In genomic region chr14:63712123-63712522, GRCh38 we compare ENCODE assay signal across 12 cellular contexts. TPM values are rescaled to one million over a fixed set of nuclear protein-coding genes. Genes with fewer than 3 reads are reported as not detected.
A peak's percentile ranks its signal among the peaks of the same experiment; 100 is the strongest.
DNase-seq lines count a peak whose midpoint lies in the region; ATAC-seq and TF ChIP-seq lines count a peak whose summit lies in the region.
"Had no signal": no experiment of that assay in that cellular context is flagged by ENCODE, and none has a peak within 500 bp of the region (broad histone marks: within the 10 kb centered on the region; RNA-seq: fewer than 3 reads in every experiment).

No MANE protein-coding gene starts in this region.

- no peaks in the 10 kb centered on the region for H3K4me1 ChIP-seq in uterus

- H3K4me3 ChIP-seq in uterus, result no peak overlapping the region

- CTCF ChIA-PET in activated CD8-positive, alpha-beta memory T cell treated with anti-CD3 and anti-CD28 coated beads, Interleukin-2, amount 10 ng/mL, durations not matched to agents 7 days and 5 days (lab: Charles Lee), result interaction anchor here (1.1 kb wide), 1 partner anchor 16 kb away, joined by 4 read pairs; the partner anchor contains the start of gene SGPP1

- H3K27me3 ChIP-seq in uterus, result no peaks in the 10 kb centered on the region

- intact Hi-C loops in activated T-helper 2 cell treated with anti-CD3 and anti-CD28 coated beads, Interferon-gamma antibody, Interleukin-2, Interleukin-4, amounts not matched to agents 10 μg/mL and 5 μg/mL and 100 μg/mL, durations not matched to agents 14 hours and 24 hours and 36 hours (cut with micrococcal nuclease), result no loop called here
- intact Hi-C loops in uterus (cut with DNase I; ENCODE audit: low total_unique reads), result no loop called here

- peak overlapping the region; percentile 10 for H3K27ac Mint-ChIP-seq in activated CD8-positive, alpha-beta memory T cell treated with anti-CD3 and anti-CD28 coated beads, Interleukin-2, amount 10 ng/mL, durations not matched to agents 7 days and 5 days
- peak overlapping the region; percentile 25 for H3K27ac Mint-ChIP-seq in activated T-helper 2 cell treated with anti-CD3 and anti-CD28 coated beads, Interferon-gamma antibody, Interleukin-2, Interleukin-4, amounts not matched to agents 10 μg/mL and 5 μg/mL and 100 μg/mL, durations not matched to agents 14 hours and 24 hours and 36 hours
- H3K27ac Mint-ChIP-seq in natural killer cell treated with Interleukin-12 subunit alpha and Interleukin-12 subunit beta and Interleukin-15 and Interleukin-18, amount 100 ng/mL, for 72 hours, result peak overlapping the region in 1 of 2 donors; percentile 25
- H3K27ac Mint-ChIP-seq: mesothelial cell of epicardium had no signal

- H3K4me3 Mint-ChIP-seq in activated CD8-positive, alpha-beta memory T cell treated with anti-CD3 and anti-CD28 coated beads, Interleukin-2, amount 10 ng/mL, durations not matched to agents 7 days and 5 days, result no peak overlapping the region
- H3K4me3 Mint-ChIP-seq in activated T-helper 2 cell treated with anti-CD3 and anti-CD28 coated beads, Interferon-gamma antibody, Interleukin-2, Interleukin-4, amounts not matched to agents 10 μg/mL and 5 μg/mL and 100 μg/mL, durations not matched to agents 14 hours and 24 hours and 36 hours (ENCODE audit: low read depth), result peak overlapping the region; percentile 32
- peak overlapping the region; percentile 62 for H3K4me3 Mint-ChIP-seq in natural killer cell treated with Interleukin-12 subunit alpha and Interleukin-12 subunit beta and Interleukin-15 and Interleukin-18, amount 100 ng/mL, for 72 hours
- H3K4me3 Mint-ChIP-seq: mesothelial cell of epicardium had no signal

- no peak for TF ChIP-seq POLR2A in uterus (IDR thresholded peaks at IDR 0.05)

- H3K27me3 Mint-ChIP-seq in activated CD8-positive, alpha-beta memory T cell treated with anti-CD3 and anti-CD28 coated beads, Interleukin-2, amount 10 ng/mL, durations not matched to agents 7 days and 5 days, result no peaks in the 10 kb centered on the region
- H3K27me3 Mint-ChIP-seq in activated T-helper 2 cell treated with anti-CD3 and anti-CD28 coated beads, Interferon-gamma antibody, Interleukin-2, Interleukin-4, amounts not matched to agents 10 μg/mL and 5 μg/mL and 100 μg/mL, durations not matched to agents 14 hours and 24 hours and 36 hours (ENCODE audit: low read depth), result no peaks in the 10 kb centered on the region
- H3K27me3 Mint-ChIP-seq in natural killer cell treated with Interleukin-12 subunit alpha and Interleukin-12 subunit beta and Interleukin-15 and Interleukin-18, amount 100 ng/mL, for 72 hours, result no peaks in the 10 kb centered on the region

- peaks cover 3% of the 10 kb centered on the region for H3K9me3 Mint-ChIP-seq in activated CD8-positive, alpha-beta memory T cell treated with anti-CD3 and anti-CD28 coated beads, Interleukin-2, amount 10 ng/mL, durations not matched to agents 7 days and 5 days (ENCODE audit: low read depth)
- H3K9me3 Mint-ChIP-seq in activated T-helper 2 cell treated with anti-CD3 and anti-CD28 coated beads, Interferon-gamma antibody, Interleukin-2, Interleukin-4, amounts not matched to agents 10 μg/mL and 5 μg/mL and 100 μg/mL, durations not matched to agents 14 hours and 24 hours and 36 hours, result peaks cover 18% of the 10 kb centered on the region
- no peaks in the 10 kb centered on the region for H3K9me3 Mint-ChIP-seq in natural killer cell treated with Interleukin-12 subunit alpha and Interleukin-12 subunit beta and Interleukin-15 and Interleukin-18, amount 100 ng/mL, for 72 hours

- H3K27ac ChIP-seq in uterus, result no peak overlapping the region

- peaks cover 36% of the 10 kb centered on the region for H3K36me3 Mint-ChIP-seq in activated CD8-positive, alpha-beta memory T cell treated with anti-CD3 and anti-CD28 coated beads, Interleukin-2, amount 10 ng/mL, durations not matched to agents 7 days and 5 days
- H3K36me3 Mint-ChIP-seq in activated T-helper 2 cell treated with anti-CD3 and anti-CD28 coated beads, Interferon-gamma antibody, Interleukin-2, Interleukin-4, amounts not matched to agents 10 μg/mL and 5 μg/mL and 100 μg/mL, durations not matched to agents 14 hours and 24 hours and 36 hours (ENCODE audit: low read depth), result peaks cover 33% of the 10 kb centered on the region
- H3K36me3 Mint-ChIP-seq in natural killer cell treated with Interleukin-12 subunit alpha and Interleukin-12 subunit beta and Interleukin-15 and Interleukin-18, amount 100 ng/mL, for 72 hours, result peaks cover 17% of the 10 kb centered on the region

- TF ChIP-seq CTCF in uterus (IDR thresholded peaks at IDR 0.05), result no peak

- no peaks in the 10 kb centered on the region for H3K36me3 ChIP-seq in uterus

- ATAC-seq in activated CD8-positive, alpha-beta memory T cell treated with anti-CD3 and anti-CD28 coated beads, Interleukin-2, amount 10 ng/mL, durations not matched to agents 7 days and 5 days, result no peak
- peak; percentile 57 for ATAC-seq in GM21529 (IDR thresholded peaks at IDR 0.05; ENCODE audit: unreplicated experiment)
- ATAC-seq in natural killer cell treated with Interleukin-12 subunit alpha and Interleukin-12 subunit beta and Interleukin-15 and Interleukin-18, amount 100 ng/mL, for 72 hours, result no peak

- no peak for DNase-seq in activated CD8-positive, alpha-beta memory T cell treated with anti-CD3 and anti-CD28 coated beads, Interleukin-2, amount 10 ng/mL, durations not matched to agents 7 days and 5 days
- DNase-seq in activated CD8-positive, alpha-beta memory T cell treated with anti-CD3 and anti-CD28 coated beads for 24 hours, result no peak
- DNase-seq in activated T-helper 2 cell treated with anti-CD3 and anti-CD28 coated beads, Interferon-gamma antibody, Interleukin-2, Interleukin-4, amounts not matched to agents 10 μg/mL and 5 μg/mL and 100 μg/mL, durations not matched to agents 14 hours and 24 hours and 36 hours (ENCODE audit: low spot score), result no peak
- no peak for DNase-seq in natural killer cell treated with Interleukin-12 subunit alpha and Interleukin-12 subunit beta and Interleukin-15 and Interleukin-18, amount 100 ng/mL, for 72 hours (ENCODE audit: low spot score)
- DNase-seq in anterior cingulate cortex (lab: John Stamatoyannopoulos, UW) (no peak), NCI-H146 treated with DMSO at 0.1 percent for 48 hours (lab: John Stamatoyannopoulos, UW; ENCODE audit: unreplicated experiment) (no peak), uterus (no peak)
- DNase-seq: activated CD4-positive, alpha-beta T cell treated with anti-CD3 and anti-CD28 coated beads for 4 hours; foreskin melanocyte; NCI-H1436 had no signal

- peaks cover 0 to under 1% of the 10 kb centered on the region in 2 donors for H3K9me3 ChIP-seq in uterus

- H3K4me1 Mint-ChIP-seq in activated CD8-positive, alpha-beta memory T cell treated with anti-CD3 and anti-CD28 coated beads, Interleukin-2, amount 10 ng/mL, durations not matched to agents 7 days and 5 days, result peaks cover 16% of the 10 kb centered on the region
- H3K4me1 Mint-ChIP-seq in activated T-helper 2 cell treated with anti-CD3 and anti-CD28 coated beads, Interferon-gamma antibody, Interleukin-2, Interleukin-4, amounts not matched to agents 10 μg/mL and 5 μg/mL and 100 μg/mL, durations not matched to agents 14 hours and 24 hours and 36 hours (ENCODE audit: low read depth), result peaks cover 18% of the 10 kb centered on the region
- H3K4me1 Mint-ChIP-seq in natural killer cell treated with Interleukin-12 subunit alpha and Interleukin-12 subunit beta and Interleukin-15 and Interleukin-18, amount 100 ng/mL, for 72 hours (ENCODE audit: low read depth in 2 of 2), result peaks cover 19 to 23% of the 10 kb centered on the region in 2 donors
- H3K4me1 Mint-ChIP-seq: mesothelial cell of epicardium had no signal

RNA-seq across cellular contexts. Expression of gene SGPP1, which starts 15.7 kb away (rescaled TPM):
- total RNA-seq in activated CD8-positive, alpha-beta memory T cell treated with anti-CD3 and anti-CD28 coated beads, Interleukin-2, amount 10 ng/mL, durations not matched to agents 7 days and 5 days, result 10 to 100 TPM; 16.5 to 17.4 TPM
- 13.0 and 14.0 TPM in 2 replicates for total RNA-seq in activated T-helper 2 cell treated with anti-CD3 and anti-CD28 coated beads, Interferon-gamma antibody, Interleukin-2, Interleukin-4, amounts not matched to agents 10 μg/mL and 5 μg/mL and 100 μg/mL, durations not matched to agents 14 hours and 24 hours and 36 hours
- 10 to 100 TPM; 10.9 to 15.0 TPM for total RNA-seq in natural killer cell treated with Interleukin-12 subunit alpha and Interleukin-12 subunit beta and Interleukin-15 and Interleukin-18, amount 100 ng/mL, for 72 hours
- total RNA-seq in uterus, result 10 to 100 TPM; 17.7 to 47.6 (median 21.5) TPM
